Comparison of ENCODE assay signal across 23 cellular contexts in genomic region chr14:104899781-104900180, GRCh38. TPM values are rescaled to one million over a fixed set of nuclear protein-coding genes. Genes with fewer than 3 reads are reported as not detected.
"Had no signal": no experiment of that assay in that cellular context is flagged by ENCODE, and none has a peak within 500 bp of the region (broad histone marks: within the 10 kb centered on the region; RNA-seq: fewer than 3 reads in every experiment).

No MANE protein-coding gene starts in this region.

- H3K4me3 ChIP-seq: left ventricle myocardium inferior, lung, mucosa of descending colon, ovary, right atrium auricular region, right lobe of liver, smooth muscle cell, stomach, testis, thyroid gland, transverse colon, upper lobe of left lung, vagina had no signal

- H3K4me2 ChIP-seq: smooth muscle cell had no signal

- DNase-seq: hypothalamus; left ventricle myocardium inferior; mesendoderm; mucosa of descending colon; naive thymus-derived CD4-positive, alpha-beta T cell; ovary; right lobe of liver; stimulated activated CD4-positive, alpha-beta T cell treated with anti-CD3 and anti-CD28 coated beads, Interleukin-15, amount 100 ng/mL, for 24 hours; stimulated activated CD4-positive, alpha-beta T cell treated with anti-CD3 and anti-CD28 coated beads, Interleukin-2, amount 100 ng/mL, for 24 hours; stimulated activated CD4-positive, alpha-beta T cell treated with anti-CD3 and anti-CD28 coated beads, Interleukin-4, amount 100 ng/mL, for 1 hour; stimulated activated naive B cell treated with anti-CD40 and anti-IgM and Interleukin-4, amounts not matched to agents 10 μg/mL and 1 μg/mL and 100 μg/mL, for 72 hours; stimulated activated naive CD8-positive, alpha-beta T cell treated with anti-CD3 and anti-CD28 coated beads, Interleukin-15, Interleukin-2, amounts not matched to agents 100 U/mL and 50 U/mL, for 24 hours; stomach; testis; thyroid gland; transverse colon; upper lobe of left lung had no signal

- ATAC-seq: mucosa of descending colon; naive thymus-derived CD4-positive, alpha-beta T cell; natural killer cell treated with Interleukin-12 subunit alpha and Interleukin-12 subunit beta and Interleukin-15 and Interleukin-18, amount 100 ng/mL, for 72 hours; right lobe of liver; stimulated activated naive B cell treated with anti-CD40 and anti-IgM and Interleukin-4, amounts not matched to agents 10 μg/mL and 1 μg/mL and 100 μg/mL, for 72 hours; stimulated activated naive CD8-positive, alpha-beta T cell treated with anti-CD3 and anti-CD28 coated beads, Interleukin-15, Interleukin-2, amounts not matched to agents 100 U/mL and 50 U/mL, for 24 hours had no signal

- H3K27me3 ChIP-seq: ovary, right atrium auricular region, right lobe of liver, testis, thyroid gland, transverse colon, upper lobe of left lung, vagina had no signal

- H3K36me3 ChIP-seq: left ventricle myocardium inferior, ovary, right atrium auricular region, right lobe of liver, thyroid gland, transverse colon, upper lobe of left lung, vagina had no signal

- H3K27ac ChIP-seq: left ventricle myocardium inferior, ovary, right atrium auricular region, right lobe of liver, stomach, testis, thyroid gland, transverse colon, upper lobe of left lung, vagina had no signal

- H3K9me3 ChIP-seq: left ventricle myocardium inferior, mucosa of descending colon, ovary, right atrium auricular region, right lobe of liver, stomach, testis, thyroid gland, transverse colon, upper lobe of left lung, vagina had no signal

RNA-seq across cellular contexts. Expression of gene PLD4, which starts 24.9 kb away (rescaled TPM):
- total RNA-seq: myocyte; natural killer cell treated with Interleukin-12 subunit alpha and Interleukin-12 subunit beta and Interleukin-15 and Interleukin-18, amount 100 ng/mL, for 72 hours; vagina had no signal
